ENCODE assay signal across 34 cellular contexts in the genomic region with DNA sequence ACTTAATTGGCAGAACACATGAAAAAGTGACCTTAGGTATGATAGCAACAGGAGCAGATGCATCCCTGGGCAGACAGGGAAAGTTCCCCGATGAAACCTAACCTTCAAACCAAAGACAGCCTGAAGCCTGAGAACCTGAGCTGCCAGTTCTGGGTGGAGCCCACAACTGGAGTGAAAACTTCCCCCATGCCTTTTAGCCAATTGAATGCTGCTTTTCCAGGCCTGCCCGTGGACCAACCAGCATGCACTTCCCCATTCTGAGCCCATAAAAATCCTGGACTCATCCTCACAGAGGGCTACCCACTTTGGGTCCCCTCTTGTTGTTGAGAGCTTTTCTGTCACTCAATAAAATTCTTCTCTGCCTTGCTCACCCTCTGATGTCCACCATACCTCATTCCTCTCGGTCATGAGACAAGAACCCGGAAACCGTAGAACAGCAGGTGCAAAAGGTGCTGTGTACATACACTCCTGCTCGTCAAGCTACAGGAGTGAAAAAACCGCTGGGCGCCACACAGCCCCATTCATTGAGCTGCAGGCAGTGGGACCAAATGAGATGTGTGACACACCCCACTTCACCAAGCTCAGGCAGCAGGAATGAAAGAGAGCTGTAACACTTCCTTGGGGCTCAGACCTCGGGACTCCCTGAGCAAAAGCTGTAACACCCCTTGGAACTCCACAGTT. TPM values are rescaled to one million over a fixed set of nuclear protein-coding genes. Genes with fewer than 3 reads are reported as not detected.
DNase-seq lines count a peak whose midpoint lies in the region; ATAC-seq, FAIRE-seq and TF ChIP-seq lines count a peak whose summit lies in the region.
"Had no signal": no experiment of that assay in that cellular context is flagged by ENCODE, and none has a peak within 500 bp of the region (broad histone marks: within the 10 kb centered on the region; RNA-seq: fewer than 3 reads in every experiment).

No MANE protein-coding gene starts in this region.

- H3K4me3 ChIP-seq in HepG2 (replicated peaks in 1 of 3; ENCODE audit: insufficient read depth in 1 of 3, low read depth in 2 of 3, low read length in 3 of 3) (peak overlapping the region; percentile 14 to 41 (median 28); a peak in 5 of 6 replicates), right lobe of liver (no peak overlapping the region), fibroblast of lung (replicated peaks in 1 of 4; ENCODE audit: control extremely low read depth in 1 of 4, insufficient read depth in 1 of 4, low read depth in 3 of 4, low read length in 4 of 4) (no peak overlapping the region), aorta (ENCODE audit: low read length in 2 of 2) (no peak overlapping the region)
- H3K4me3 ChIP-seq: dorsolateral prefrontal cortex, gastroesophageal sphincter, right atrium auricular region, SJCRH30, tibial nerve had no signal

- H3K4me1 Mint-ChIP-seq in CD14-positive monocyte, result no peaks in the 10 kb centered on the region
- H3K4me1 Mint-ChIP-seq: activated naive CD4-positive, alpha-beta T cell treated with anti-CD3 and anti-CD28 coated beads, Interleukin-2, amount 50 U/mL, for 24 hours had no signal

- no peaks in the 10 kb centered on the region for H3K36me3 ChIP-seq in HepG2 (replicated peaks in 1 of 2; ENCODE audit: control insufficient read depth in 1 of 2, insufficient read depth in 2 of 2, low read length in 2 of 2)
- H3K36me3 ChIP-seq in right lobe of liver, result no peaks in the 10 kb centered on the region
- H3K36me3 ChIP-seq in fibroblast of lung (ENCODE audit: control insufficient read depth, insufficient read depth, low read length), result no peaks in the 10 kb centered on the region
- H3K36me3 ChIP-seq in aorta (ENCODE audit: control insufficient read depth in 1 of 2, insufficient read depth in 2 of 2, low read length in 1 of 2), result no peaks in the 10 kb centered on the region
- H3K36me3 ChIP-seq: BE2C, brain microvascular endothelial cell, gastroesophageal sphincter, right atrium auricular region, SJCRH30, tibial nerve had no signal

- WGBS in HepG2 (ENCODE audit: low lambda C conversion rate), result 33% methylated on average over 9 of the region's 9 CpGs
- WGBS in right lobe of liver (ENCODE audit: insufficient coverage, low coverage, low lambda C conversion rate, missing lambda C conversion rate), result 86% methylated on average over 7 of the region's 9 CpGs
- 93 to 96% methylated on average over 9 of the region's 9 CpGs for whole genome bisulfite sequencing in aorta, 2 donors

- no peak for TF ChIP-seq RAD21 in HepG2 (CRISPR knock-in tag; IDR thresholded peaks at IDR 0.05)

- peak overlapping the region; percentile 72 for H3K4me2 ChIP-seq in HepG2 (ENCODE audit: low read depth, low read length)
- no peak overlapping the region for H3K4me2 ChIP-seq in fibroblast of lung (ENCODE audit: extremely low read depth, insufficient read depth, low read length)

- ATAC-seq in HepG2 (peak; percentile 88), right lobe of liver (no peak), aorta (ENCODE audit: low FRiP score) (peak; percentile 7), GM18520 (IDR thresholded peaks at IDR 0.05; ENCODE audit: unreplicated experiment) (no peak)
- ATAC-seq: gastroesophageal sphincter, left colon, WTC11 had no signal

- peak overlapping the region; percentile 27; the same call in 1 of the 2 replicates for H3K9ac ChIP-seq in HepG2 (ENCODE audit: insufficient read depth, low read depth, low read length)
- H3K9ac ChIP-seq in fibroblast of lung (ENCODE audit: insufficient read depth, low read length), result no peak overlapping the region

- POLR2A ChIA-PET in HepG2 (lab: Yijun Ruan, JAX), result interaction anchor here (1.1 kb wide), 1 partner anchor 14 kb away, joined by 4 read pairs; a partner anchor contains a TSS

- no peak overlapping the region for H3K4me3 Mint-ChIP-seq in CD14-positive monocyte
- H3K4me3 Mint-ChIP-seq: activated naive CD4-positive, alpha-beta T cell treated with anti-CD3 and anti-CD28 coated beads, Interleukin-2, amount 50 U/mL, for 24 hours; WTC11 had no signal

- peaks cover 0 to 1% (median 0%) of the 10 kb centered on the region in 3 donors for H3K27me3 Mint-ChIP-seq in CD14-positive monocyte (ENCODE audit: low read depth in 3 of 3)
- H3K27me3 Mint-ChIP-seq: activated naive CD4-positive, alpha-beta T cell treated with anti-CD3 and anti-CD28 coated beads, Interleukin-2, amount 50 U/mL, for 24 hours; IgD-negative memory B cell had no signal

- intact Hi-C loops in HepG2 (cut with micrococcal nuclease; ENCODE audit: unreplicated experiment) (no loop called here), right lobe of liver (cut with DNase I) (no loop called here), aorta (cut with DNase I) (no loop called here), CD14-positive monocyte (cut with micrococcal nuclease) (no loop called here)

- no peak overlapping the region for H2AFZ ChIP-seq in HepG2 (ENCODE audit: low read length)
- H2AFZ ChIP-seq in fibroblast of lung (ENCODE audit: low read length), result peak overlapping the region; percentile 45

- H3K9me3 ChIP-seq in HepG2 (ENCODE audit: low read length) (no peaks in the 10 kb centered on the region), right lobe of liver (no peaks in the 10 kb centered on the region), fibroblast of lung (ENCODE audit: control insufficient read depth, insufficient read depth, low read depth, low read length) (no peaks in the 10 kb centered on the region), aorta (ENCODE audit: control insufficient read depth, low read length) (no peaks in the 10 kb centered on the region)
- H3K9me3 ChIP-seq: BE2C, gastroesophageal sphincter, right atrium auricular region, SJCRH30, tibial nerve had no signal

- H3K27me3 ChIP-seq in HepG2 (ENCODE audit: control insufficient read depth in 1 of 2, insufficient read depth in 2 of 2, low read length in 2 of 2) (peaks cover 0 to 1% of the 10 kb centered on the region in 2 experiments; a peak in 1 of 5 replicates), right lobe of liver (no peaks in the 10 kb centered on the region), fibroblast of lung (ENCODE audit: control insufficient read depth, insufficient read depth, low read length) (no peaks in the 10 kb centered on the region), aorta (ENCODE audit: control insufficient read depth in 1 of 2, insufficient read depth in 2 of 2, low read length in 1 of 2) (no peaks in the 10 kb centered on the region)
- H3K27me3 ChIP-seq: BE2C, brain microvascular endothelial cell, dorsolateral prefrontal cortex, gastroesophageal sphincter, right atrium auricular region, SJCRH30, tibial nerve had no signal

- DNase-seq in HepG2 (ENCODE audit: low spot score) (no peak), right lobe of liver (no peak), OCI-M1 (lab: John Stamatoyannopoulos, UW) (peak; percentile 81), fibroblast of lung (ENCODE audit: low read depth in 2 of 2) (no peak), aorta (no peak), CD14-positive monocyte (ENCODE audit: low spot score) (no peak), kidney tubule cell (ENCODE audit: low spot score) (no peak)
- DNase-seq: activated CD4-positive, alpha-beta T cell treated with anti-CD3 and anti-CD28 coated beads, Interleukin-2, amount 10 ng/mL, durations not matched to agents 24 days and 14 days; activated CD8-positive, alpha-beta memory T cell treated with anti-CD3 and anti-CD28 coated beads for 24 hours; activated T-cell treated with anti-CD3 and anti-CD28 coated beads for 4 hours; amniotic stem cell; BE2C; brain microvascular endothelial cell; DMS153; dorsolateral prefrontal cortex; HCEC 1CT; left colon; NCI-H1092 treated with DMSO at 0.1 percent for 48 hours; NCI-H187 treated with DMSO at 0.1 percent for 48 hours; NCI-H774; SJCRH30; stimulated activated CD4-positive, alpha-beta T cell treated with anti-CD3 and anti-CD28 coated beads, Interleukin-1b, Interleukin-23, amount 100 ng/mL, for 48 hours; stimulated activated CD8-positive, alpha-beta memory T cell treated with anti-CD3 and anti-CD28 coated beads, Interleukin-4, amount 100 ng/mL, for 48 hours; SW 1271 had no signal

- BruUV-seq in HepG2 (replicated peaks; lab: Mats Ljungman, UMichigan), result no TSS peak

- TF ChIP-seq EP300 in HepG2 (IDR thresholded peaks at IDR 0.05; ENCODE audit: low read depth in 2 of 2, low read length in 2 of 2), result no peak
- no peak for TF ChIP-seq EP300 in HepG2 (CRISPR knock-in tag; IDR thresholded peaks at IDR 0.05; ENCODE audit: borderline replicate concordance)

- H3K79me2 ChIP-seq in HepG2 (ENCODE audit: insufficient read depth, low read length) (no peaks in the 10 kb centered on the region), fibroblast of lung (ENCODE audit: control insufficient read depth, insufficient read depth, low read length) (no peaks in the 10 kb centered on the region)

- CTCF ChIA-PET in HepG2 (lab: Yijun Ruan, JAX; ENCODE audit: low intra/inter-chr PET ratio, low total read pairs), result no interaction called here

- peak overlapping the region in 1 of 7 donors; percentile 43 for H3K27ac Mint-ChIP-seq in CD14-positive monocyte
- H3K27ac Mint-ChIP-seq: activated CD4-positive, alpha-beta T cell treated with anti-CD3 and anti-CD28 coated beads, Interleukin-2, amount 10 ng/mL, durations not matched to agents 24 days and 14 days; activated naive CD4-positive, alpha-beta T cell treated with anti-CD3 and anti-CD28 coated beads, Interleukin-2, amount 50 U/mL, for 24 hours; activated T-helper 2 cell treated with anti-CD3 and anti-CD28 coated beads, Interferon-gamma antibody, Interleukin-2, Interleukin-4, amounts not matched to agents 10 μg/mL and 5 μg/mL and 100 μg/mL, durations not matched to agents 14 hours and 24 hours and 36 hours; WTC11 had no signal

- no peaks in the 10 kb centered on the region for H3K36me3 Mint-ChIP-seq in CD14-positive monocyte
- H3K36me3 Mint-ChIP-seq: activated naive CD4-positive, alpha-beta T cell treated with anti-CD3 and anti-CD28 coated beads, Interleukin-2, amount 50 U/mL, for 24 hours had no signal

- H4K20me1 ChIP-seq in HepG2 (ENCODE audit: insufficient read depth, low read length), result no peaks in the 10 kb centered on the region
- H4K20me1 ChIP-seq in fibroblast of lung (ENCODE audit: control insufficient read depth, extremely low read depth, insufficient read depth, low read length), result no peaks in the 10 kb centered on the region

- in situ Hi-C loops in HepG2 (cut with HindIII; ENCODE audit: extremely low pct_ligation_motif_present, low pct_unique_long_range_greater_than_20kb), result no loop called here

- no peak overlapping the region for H3K27ac ChIP-seq in HepG2 (ENCODE audit: extremely low read length, insufficient read depth, low read length)
- no peak overlapping the region for H3K27ac ChIP-seq in right lobe of liver
- H3K27ac ChIP-seq in fibroblast of lung (ENCODE audit: insufficient read depth, low read length), result no peak overlapping the region
- no peak overlapping the region for H3K27ac ChIP-seq in aorta (ENCODE audit: low read depth in 1 of 2, low read length in 2 of 2)
- H3K27ac ChIP-seq: brain microvascular endothelial cell, dorsolateral prefrontal cortex, gastroesophageal sphincter, right atrium auricular region, SJCRH30, tibial nerve had no signal

- no peak for TF ChIP-seq POLR2A in HepG2 (IDR thresholded peaks at IDR 0.05; ENCODE audit: insufficient read depth in 1 of 2, low read depth in 2 of 2, low read length in 2 of 2)
- TF ChIP-seq POLR2A in right lobe of liver (IDR thresholded peaks at IDR 0.05), result no peak

- peaks cover 0 to 9% (median 3%) of the 10 kb centered on the region in 7 donors for H3K9me3 Mint-ChIP-seq in CD14-positive monocyte
- H3K9me3 Mint-ChIP-seq: activated CD4-positive, alpha-beta T cell treated with anti-CD3 and anti-CD28 coated beads, Interleukin-2, amount 10 ng/mL, durations not matched to agents 24 days and 14 days; activated naive CD4-positive, alpha-beta T cell treated with anti-CD3 and anti-CD28 coated beads, Interleukin-2, amount 50 U/mL, for 24 hours; activated T-helper 2 cell treated with anti-CD3 and anti-CD28 coated beads, Interferon-gamma antibody, Interleukin-2, Interleukin-4, amounts not matched to agents 10 μg/mL and 5 μg/mL and 100 μg/mL, durations not matched to agents 14 hours and 24 hours and 36 hours; IgD-negative memory B cell had no signal

- FAIRE-seq in HepG2 (lab: Jason Lieb, UNC), result no peak
- FAIRE-seq: endothelial cell of umbilical vein, RCC 7860 had no signal

- H3K4me1 ChIP-seq in HepG2 (ENCODE audit: insufficient read depth, low read length) (peaks cover 14% of the 10 kb centered on the region), right lobe of liver (no peaks in the 10 kb centered on the region), fibroblast of lung (ENCODE audit: control insufficient read depth, extremely low read depth, insufficient read depth, low read length) (no peaks in the 10 kb centered on the region), aorta (ENCODE audit: control insufficient read depth in 1 of 2, insufficient read depth in 2 of 2, low read length in 2 of 2) (no peaks in the 10 kb centered on the region)
- H3K4me1 ChIP-seq: BE2C, gastroesophageal sphincter, tibial nerve had no signal

- no peak for TF ChIP-seq CTCF in HepG2 (CRISPR knock-in tag; IDR thresholded peaks at IDR 0.05)
- TF ChIP-seq CTCF in right lobe of liver (IDR thresholded peaks at IDR 0.05), result no peak
- no peak for TF ChIP-seq CTCF in fibroblast of lung (conservative IDR thresholded peaks at IDR 0.05 in 1 of 2, IDR thresholded peaks at IDR 0.05 in 1 of 2; ENCODE audit: low read depth in 1 of 2, low read length in 2 of 2)
- no peak for TF ChIP-seq CTCF in CD14-positive monocyte (IDR thresholded peaks at IDR 0.05)

RNA-seq across cellular contexts. Expression of a gene that starts 13.9 kb away (rescaled TPM):
- total RNA-seq in HepG2 (2016; rRNA removed; fragmentation: Illumina TruSeq; extraction: Trizol), result 11.9 and 15.7 TPM in 2 replicates
- 1.5 and 2.6 TPM in 2 replicates for total RNA-seq in HepG2 (2016; cell fraction: cytosol; rRNA removed; fragmentation: Illumina TruSeq; extraction: Trizol; ENCODE audit: low read depth)
- 13.1 and 14.5 TPM in 2 replicates for total RNA-seq in HepG2 (2016; cell fraction: insoluble cytoplasmic fraction; rRNA removed; fragmentation: Illumina TruSeq; extraction: Trizol)
- total RNA-seq in HepG2 (2016; cell fraction: membrane; rRNA removed; fragmentation: Illumina TruSeq; extraction: Trizol), result 4.0 and 5.0 TPM in 2 replicates
- 21.1 and 22.8 TPM in 2 replicates for total RNA-seq in HepG2 (2016; cell fraction: nucleus; rRNA removed; fragmentation: Illumina TruSeq; extraction: Trizol)
- polyA plus RNA-seq in HepG2 (2011; rRNA removed), result 15.9 and 17.5 TPM in 2 replicates
- polyA plus RNA-seq in HepG2 (2011; cell fraction: cytosol; rRNA removed), result 5.6 and 9.4 TPM in 2 replicates
- polyA plus RNA-seq in HepG2 (2011; cell fraction: nucleus; rRNA removed), result 9.2 and 14.7 TPM in 2 replicates
- 20.4 and 31.0 TPM in 2 replicates for polyA plus RNA-seq in HepG2 (2012)
- polyA plus RNA-seq in HepG2 (2016; cell fraction: cytosol; fragmentation: Illumina TruSeq; extraction: Trizol; ENCODE audit: low read depth), result 0.35 and 0.42 TPM in 2 replicates
- polyA plus RNA-seq in HepG2 (2016; cell fraction: insoluble cytoplasmic fraction; fragmentation: Illumina TruSeq; extraction: Trizol; ENCODE audit: low read depth), result 5.6 and 6.9 TPM in 2 replicates
- polyA plus RNA-seq in HepG2 (2016; cell fraction: membrane; fragmentation: Illumina TruSeq; extraction: Trizol; ENCODE audit: low read depth), result 0.86 and 0.94 TPM in 2 replicates
- 16.0 and 16.6 TPM in 2 replicates for polyA plus RNA-seq in HepG2 (2016; cell fraction: nucleus; fragmentation: Illumina TruSeq; extraction: Trizol; ENCODE audit: insufficient read depth, low read depth)
- polyA minus RNA-seq in HepG2 (2011; rRNA and poly(A)+ RNA removed; ENCODE audit: low replicate concordance), result 95.4 and 149 TPM in 2 replicates
- polyA minus RNA-seq in HepG2 (2011; cell fraction: cytosol; rRNA and poly(A)+ RNA removed), result 28.0 and 41.2 TPM in 2 replicates
- 82.7 and 97.5 TPM in 2 replicates for polyA minus RNA-seq in HepG2 (2011; cell fraction: nucleus; rRNA and poly(A)+ RNA removed)
- total RNA-seq in right lobe of liver, result 1 to 10 TPM in 2 of 6 experiments, under 1 TPM in 3, not detected in 1; 0.02 to 1.8 (median 0.35) TPM
- total RNA-seq in fibroblast of lung, result 46.0 and 74.8 TPM in 2 replicates
- polyA plus RNA-seq in fibroblast of lung, result 9.6 and 16.0 TPM in 2 replicates
- 5.9 and 9.5 TPM in 2 replicates for polyA plus RNA-seq in fibroblast of lung (2012)
- polyA minus RNA-seq in fibroblast of lung (ENCODE audit: low replicate concordance), result 20.1 and 22.5 TPM in 2 replicates
- 1 to 10 TPM in 1 of 2 donors, under 1 TPM in 1; 0.81 to 1.5 TPM for total RNA-seq in aorta
- polyA plus RNA-seq in aorta, result under 1 TPM; 0.13 to 0.20 TPM
- under 1 TPM in 1 of 2 donors, not detected in 1; 0.02 TPM for polyA plus RNA-seq in CD14-positive monocyte

Comparison
In these comparisons a context has a peak if more than half of its experiments do, and no peak if none do; other contexts are left out.
1. ATAC-seq: peak in HepG2 (single experiment) and aorta (single experiment); none in right lobe of liver (0 of 4) and GM18520 (single experiment).
2. H3K4me3 ChIP-seq: peak in HepG2 (3 of 3); none in right lobe of liver (0 of 3), fibroblast of lung (0 of 4) and aorta (0 of 2).